In the genomic region with DNA sequence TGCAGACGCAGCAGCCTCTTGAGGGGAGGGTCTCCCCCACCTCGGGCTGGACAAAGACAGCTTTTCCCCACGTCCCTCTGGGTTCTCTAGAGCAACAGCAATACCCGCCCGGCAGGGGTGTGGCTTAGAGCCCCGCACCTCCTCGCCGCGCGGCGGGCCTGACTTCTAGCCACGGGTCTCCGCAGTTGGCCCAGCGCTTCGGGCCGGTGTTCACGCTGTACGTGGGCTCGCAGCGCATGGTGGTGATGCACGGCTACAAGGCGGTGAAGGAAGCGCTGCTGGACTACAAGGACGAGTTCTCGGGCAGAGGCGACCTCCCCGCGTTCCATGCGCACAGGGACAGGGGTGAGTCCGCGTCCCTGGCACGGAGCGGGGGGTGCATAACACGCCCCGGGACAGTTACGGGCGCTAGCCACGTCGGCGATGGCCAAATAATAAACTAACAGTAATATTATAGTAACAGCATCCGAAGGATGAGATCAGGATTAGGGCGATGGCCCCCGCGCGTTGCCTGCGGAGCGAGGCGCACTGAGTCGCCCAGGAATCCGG, we compare ENCODE assay signal across 11 cellular contexts. TPM values are rescaled to one million over a fixed set of nuclear protein-coding genes. Genes with fewer than 3 reads are reported as not detected.
DNase-seq lines count a peak whose midpoint lies in the region; FAIRE-seq and TF ChIP-seq lines count a peak whose summit lies in the region.
"Had no signal": no experiment of that assay in that cellular context is flagged by ENCODE, and none has a peak within 500 bp of the region (broad histone marks: within the 10 kb centered on the region; RNA-seq: fewer than 3 reads in every experiment).

No MANE protein-coding gene starts in this region.

- no peak for TF ChIP-seq EP300 in tibial nerve (IDR thresholded peaks at IDR 0.05)

- H3K9me1 ChIP-seq in keratinocyte (ENCODE audit: control insufficient read depth, extremely low read depth, insufficient read depth, low read length): no peaks in the 10 kb centered on the region

- TF ChIP-seq POLR2A in tibial nerve (IDR thresholded peaks at IDR 0.05): no peak

- DNase-seq in NCI-H146 (lab: John Stamatoyannopoulos, UW) (peak; percentile 39), NCI-H146 treated with DMSO at 0.1 percent for 48 hours (lab: John Stamatoyannopoulos, UW; ENCODE audit: unreplicated experiment) (no peak), adipocyte (ENCODE audit: low read depth) (peak; percentile 26), keratinocyte (ENCODE audit: low read depth, low spot score) (no peak), ecto neural progenitor cell (ENCODE audit: low spot score) (no peak), tibial nerve (ENCODE audit: low spot score in 2 of 2) (no peak)
- DNase-seq in activated CD4-positive, alpha-beta T cell treated with anti-CD3 and anti-CD28 coated beads, Interleukin-2, amount 50 U/mL, for 4 hours: no peak
- DNase-seq: 8988T, cortex of kidney, occipital lobe had no signal

- H3K27ac ChIP-seq in keratinocyte (ENCODE audit: control insufficient read depth, insufficient read depth, low read length) (no peak overlapping the region), stomach smooth muscle (ENCODE audit: low read length) (no peak overlapping the region), tibial nerve (no peak overlapping the region)

- TF ChIP-seq CTCF in keratinocyte (optimal IDR thresholded peaks at IDR 0.05 in 1 of 3, IDR thresholded peaks at IDR 0.05 in 1 of 3, conservative IDR thresholded peaks at IDR 0.05 in 1 of 3; ENCODE audit: extremely low read depth in 1 of 3, insufficient read depth in 2 of 3, low read length in 3 of 3) (no peak), tibial nerve (IDR thresholded peaks at IDR 0.05) (no peak)

- H3K9ac ChIP-seq in adipocyte (ENCODE audit: low read length) (no peak overlapping the region), keratinocyte (ENCODE audit: control insufficient read depth, extremely low read depth, insufficient read depth, low read length) (no peak overlapping the region), stomach smooth muscle (ENCODE audit: low read length in 2 of 2) (no peak overlapping the region)

- H3K4me2 ChIP-seq in keratinocyte (ENCODE audit: control insufficient read depth, extremely low read depth, insufficient read depth, low read depth, low read length): peak overlapping the region; percentile 51

- H4K20me1 ChIP-seq in keratinocyte (ENCODE audit: control insufficient read depth, extremely low read depth, insufficient read depth, low read length): no peaks in the 10 kb centered on the region

- H3K4me3 ChIP-seq in adipocyte (ENCODE audit: low read length) (peak overlapping the region; percentile 76), keratinocyte (ENCODE audit: control insufficient read depth in 2 of 3, extremely low read depth in 1 of 3, insufficient read depth in 2 of 3, low read depth in 1 of 3, low read length in 3 of 3) (peak overlapping the region in 1 of 3 experiments; percentile 36), stomach smooth muscle (ENCODE audit: low read length in 2 of 2) (peak overlapping the region; percentile 40 to 60), tibial nerve (peak overlapping the region in 2 of 4 donors; percentile 4 to 19)

- H3K27me3 ChIP-seq in adipocyte (replicated peaks; ENCODE audit: control insufficient read depth, insufficient read depth, low read length): peaks cover 22% of the 10 kb centered on the region
- peaks cover 49% of the 10 kb centered on the region for H3K27me3 ChIP-seq in keratinocyte (ENCODE audit: control insufficient read depth, extremely low read depth, insufficient read depth, low read length)
- H3K27me3 ChIP-seq in stomach smooth muscle (ENCODE audit: control insufficient read depth in 1 of 2, insufficient read depth in 2 of 2, low read length in 2 of 2): peaks cover 25 to 39% of the 10 kb centered on the region in 2 donors
- H3K27me3 ChIP-seq in tibial nerve: peaks cover 0 to 39% of the 10 kb centered on the region in 2 donors

- H2AFZ ChIP-seq in keratinocyte (ENCODE audit: control insufficient read depth, low read length): no peak overlapping the region

- no peak for FAIRE-seq in keratinocyte (lab: Jason Lieb, UNC)

- 3 to 35% methylated on average over 21 to 47 of the region's 50 CpGs for WGBS in tibial nerve, 2 donors

- H3K36me3 ChIP-seq in adipocyte (ENCODE audit: control insufficient read depth, insufficient read depth, low read length, severe bottlenecking) (no peaks in the 10 kb centered on the region), keratinocyte (ENCODE audit: control insufficient read depth in 2 of 2, extremely low read depth in 1 of 2, insufficient read depth in 2 of 2, low read length in 2 of 2) (no peaks in the 10 kb centered on the region), stomach smooth muscle (ENCODE audit: control insufficient read depth in 2 of 2, insufficient read depth in 2 of 2, low read length in 2 of 2) (peaks cover 0 to 2% of the 10 kb centered on the region in 2 donors), tibial nerve (no peaks in the 10 kb centered on the region)

- H3K79me2 ChIP-seq in keratinocyte (ENCODE audit: control insufficient read depth, insufficient read depth, low read length): no peaks in the 10 kb centered on the region

- H3K9me3 ChIP-seq in adipocyte (ENCODE audit: control insufficient read depth, low read length): peaks cover 5% of the 10 kb centered on the region
- H3K9me3 ChIP-seq in keratinocyte (ENCODE audit: control insufficient read depth, low read depth, low read length): no peaks in the 10 kb centered on the region
- peaks cover 4 to 7% of the 10 kb centered on the region in 2 donors for H3K9me3 ChIP-seq in stomach smooth muscle (ENCODE audit: control insufficient read depth in 2 of 2, low read length in 2 of 2)
- peaks cover 0 to 12% (median 2%) of the 10 kb centered on the region in 4 donors for H3K9me3 ChIP-seq in tibial nerve

- peaks cover 11% of the 10 kb centered on the region for H3K4me1 ChIP-seq in adipocyte (ENCODE audit: control insufficient read depth, insufficient read depth, low read length)
- no peaks in the 10 kb centered on the region for H3K4me1 ChIP-seq in keratinocyte (ENCODE audit: control insufficient read depth, extremely low read depth, insufficient read depth, low read length)
- peaks cover 20% of the 10 kb centered on the region for H3K4me1 ChIP-seq in stomach smooth muscle (ENCODE audit: control insufficient read depth, insufficient read depth, low read length)
- H3K4me1 ChIP-seq in tibial nerve: peaks cover 0 to 23% (median 6%) of the 10 kb centered on the region in 4 donors

- dilution Hi-C loops in keratinocyte (cut with MboI; ENCODE audit: extremely low pct_ligation_motif_present, low sequenced_read_pairs): no loop called here

RNA-seq across cellular contexts. Expression of gene CYP2E1, which starts 1.2 kb away (rescaled TPM):
- polyA plus RNA-seq in keratinocyte: 0.73 to 0.77 TPM (median 0.77 TPM) in 3 replicates
- polyA plus RNA-seq in keratinocyte (2011; ENCODE audit: low read depth): 1.2 TPM
- 0.83 and 0.91 TPM in 2 replicates for polyA plus RNA-seq in keratinocyte (2011; cell fraction: cytosol; rRNA removed)
- 3.1 and 4.6 TPM in 2 replicates for polyA plus RNA-seq in keratinocyte (2011; cell fraction: nucleus; rRNA removed)
- 0.52 and 1.3 TPM in 2 replicates for polyA plus RNA-seq in keratinocyte (2012; ENCODE audit: low replicate concordance)
- polyA minus RNA-seq in keratinocyte: 0.49 to 0.77 TPM in 2 of 3 replicates, not detected in the other
- polyA minus RNA-seq in keratinocyte (2011; cell fraction: cytosol; rRNA and poly(A)+ RNA removed): not detected
- 1.1 and 1.2 TPM in 2 replicates for polyA minus RNA-seq in keratinocyte (2011; cell fraction: nucleus; rRNA and poly(A)+ RNA removed)
- 1 to 10 TPM in 2 of 4 donors, under 1 TPM in 2; 0.30 to 7.0 (median 0.82) TPM for total RNA-seq in tibial nerve

RNA-seq across cellular contexts. Expression of gene SYCE1, which starts 37.0 kb away (rescaled TPM):
- not detected in 3 replicates for polyA plus RNA-seq in keratinocyte
- polyA plus RNA-seq in keratinocyte (2011; ENCODE audit: low read depth): not detected
- not detected in 2 replicates for polyA plus RNA-seq in keratinocyte (2011; cell fraction: cytosol; rRNA removed)
- not detected in 2 replicates for polyA plus RNA-seq in keratinocyte (2011; cell fraction: nucleus; rRNA removed)
- polyA plus RNA-seq in keratinocyte (2012; ENCODE audit: low replicate concordance): not detected in 2 replicates
- polyA minus RNA-seq in keratinocyte: not detected in 3 replicates
- polyA minus RNA-seq in keratinocyte (2011; cell fraction: cytosol; rRNA and poly(A)+ RNA removed): not detected
- not detected in 2 replicates for polyA minus RNA-seq in keratinocyte (2011; cell fraction: nucleus; rRNA and poly(A)+ RNA removed)
- total RNA-seq in tibial nerve: 1 to 10 TPM in 1 of 4 donors, not detected in 3; 3.5 TPM

Comparison
In these comparisons a context has a peak if more than half of its experiments do, and no peak if none do; other contexts are left out.
1. DNase-seq: peak in NCI-H146 (single experiment) and adipocyte (single experiment); none in NCI-H146 treated with DMSO at 0.1 percent for 48 hours (single experiment), keratinocyte (single experiment), ecto neural progenitor cell (single experiment), activated CD4-positive, alpha-beta T cell treated with anti-CD3 and anti-CD28 coated beads, Interleukin-2, amount 50 U/mL, for 4 hours (0 of 2) and tibial nerve (0 of 2).